2 cellular contexts compared by ENCODE assay signal in the genomic region with DNA sequence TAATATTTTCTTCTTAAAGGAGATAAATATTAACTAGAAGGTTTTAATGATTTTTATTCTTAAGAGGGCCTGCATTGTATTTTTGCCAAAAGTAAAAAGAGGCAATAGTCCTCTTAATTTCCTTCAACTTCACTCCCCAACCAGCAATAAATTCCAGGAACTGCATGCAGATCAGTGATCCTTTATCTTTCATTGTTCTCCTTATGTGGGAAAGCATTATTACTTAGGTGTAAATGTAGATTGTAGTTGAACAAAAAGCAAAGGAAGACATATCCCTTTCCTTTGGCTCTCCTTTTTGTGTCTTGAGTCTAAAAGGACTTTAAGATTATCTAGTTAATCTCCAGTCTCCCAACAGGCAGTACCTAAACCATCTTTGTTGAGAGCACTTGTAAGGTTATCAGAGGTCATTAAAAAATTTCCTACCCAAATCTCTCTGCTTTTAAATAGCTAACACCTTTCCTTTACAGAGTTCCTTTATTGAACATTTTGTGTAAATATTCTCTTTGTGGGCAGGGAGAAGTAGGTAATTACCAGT.
TF ChIP-seq lines count a peak whose summit lies in the region.

No MANE protein-coding gene starts in this region.

TF ChIP-seq in HEK293, 187 proteins besides CTCF, POLR2A, EP300 and RAD21 (continued from another document):
- TF ChIP-seq, protein P1, sequence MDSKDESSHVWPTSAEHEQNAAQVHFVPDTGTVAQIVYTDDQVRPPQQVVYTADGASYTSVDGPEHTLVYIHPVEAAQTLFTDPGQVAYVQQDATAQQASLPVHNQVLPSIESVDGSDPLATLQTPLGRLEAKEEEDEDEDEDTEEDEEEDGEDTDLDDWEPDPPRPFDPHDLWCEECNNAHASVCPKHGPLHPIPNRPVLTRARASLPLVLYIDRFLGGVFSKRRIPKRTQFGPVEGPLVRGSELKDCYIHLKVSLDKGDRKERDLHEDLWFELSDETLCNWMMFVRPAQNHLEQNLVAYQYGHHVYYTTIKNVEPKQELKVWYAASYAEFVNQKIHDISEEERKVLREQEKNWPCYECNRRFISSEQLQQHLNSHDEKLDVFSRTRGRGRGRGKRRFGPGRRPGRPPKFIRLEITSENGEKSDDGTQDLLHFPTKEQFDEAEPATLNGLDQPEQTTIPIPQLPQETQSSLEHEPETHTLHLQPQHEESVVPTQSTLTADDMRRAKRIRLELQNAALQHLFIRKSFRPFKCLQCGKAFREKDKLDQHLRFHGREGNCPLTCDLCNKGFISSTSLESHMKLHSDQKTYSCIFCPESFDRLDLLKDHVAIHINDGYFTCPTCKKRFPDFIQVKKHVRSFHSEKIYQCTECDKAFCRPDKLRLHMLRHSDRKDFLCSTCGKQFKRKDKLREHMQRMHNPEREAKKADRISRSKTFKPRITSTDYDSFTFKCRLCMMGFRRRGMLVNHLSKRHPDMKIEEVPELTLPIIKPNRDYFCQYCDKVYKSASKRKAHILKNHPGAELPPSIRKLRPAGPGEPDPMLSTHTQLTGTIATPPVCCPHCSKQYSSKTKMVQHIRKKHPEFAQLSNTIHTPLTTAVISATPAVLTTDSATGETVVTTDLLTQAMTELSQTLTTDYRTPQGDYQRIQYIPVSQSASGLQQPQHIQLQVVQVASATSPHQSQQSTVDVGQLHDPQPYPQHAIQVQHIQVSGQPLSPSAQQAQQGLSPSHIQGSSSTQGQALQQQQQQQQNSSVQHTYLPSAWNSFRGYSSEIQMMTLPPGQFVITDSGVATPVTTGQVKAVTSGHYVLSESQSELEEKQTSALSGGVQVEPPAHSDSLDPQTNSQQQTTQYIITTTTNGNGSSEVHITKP (tag by site-specific recombination; IDR thresholded peaks at IDR 0.05): no peak
- TF ChIP-seq ZNF211 (tag by site-specific recombination; IDR thresholded peaks at IDR 0.05; ENCODE audit: low read depth) (no peak), OSR2 (tag by site-specific recombination; IDR thresholded peaks at IDR 0.05) (0 out of 2 replicates have a peak, but pooled peaks have one; percentile 43)
- TF ChIP-seq, protein P2, sequence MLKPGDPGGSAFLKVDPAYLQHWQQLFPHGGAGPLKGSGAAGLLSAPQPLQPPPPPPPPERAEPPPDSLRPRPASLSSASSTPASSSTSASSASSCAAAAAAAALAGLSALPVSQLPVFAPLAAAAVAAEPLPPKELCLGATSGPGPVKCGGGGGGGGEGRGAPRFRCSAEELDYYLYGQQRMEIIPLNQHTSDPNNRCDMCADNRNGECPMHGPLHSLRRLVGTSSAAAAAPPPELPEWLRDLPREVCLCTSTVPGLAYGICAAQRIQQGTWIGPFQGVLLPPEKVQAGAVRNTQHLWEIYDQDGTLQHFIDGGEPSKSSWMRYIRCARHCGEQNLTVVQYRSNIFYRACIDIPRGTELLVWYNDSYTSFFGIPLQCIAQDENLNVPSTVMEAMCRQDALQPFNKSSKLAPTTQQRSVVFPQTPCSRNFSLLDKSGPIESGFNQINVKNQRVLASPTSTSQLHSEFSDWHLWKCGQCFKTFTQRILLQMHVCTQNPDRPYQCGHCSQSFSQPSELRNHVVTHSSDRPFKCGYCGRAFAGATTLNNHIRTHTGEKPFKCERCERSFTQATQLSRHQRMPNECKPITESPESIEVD (tag by site-specific recombination; IDR thresholded peaks at IDR 0.05): peak; percentile 30; the same call in 1 of the 2 replicates

TF ChIP-seq in WTC11, 78 proteins besides CTCF, POLR2A, EP300 and RAD21:
- TF ChIP-seq, protein P3, sequence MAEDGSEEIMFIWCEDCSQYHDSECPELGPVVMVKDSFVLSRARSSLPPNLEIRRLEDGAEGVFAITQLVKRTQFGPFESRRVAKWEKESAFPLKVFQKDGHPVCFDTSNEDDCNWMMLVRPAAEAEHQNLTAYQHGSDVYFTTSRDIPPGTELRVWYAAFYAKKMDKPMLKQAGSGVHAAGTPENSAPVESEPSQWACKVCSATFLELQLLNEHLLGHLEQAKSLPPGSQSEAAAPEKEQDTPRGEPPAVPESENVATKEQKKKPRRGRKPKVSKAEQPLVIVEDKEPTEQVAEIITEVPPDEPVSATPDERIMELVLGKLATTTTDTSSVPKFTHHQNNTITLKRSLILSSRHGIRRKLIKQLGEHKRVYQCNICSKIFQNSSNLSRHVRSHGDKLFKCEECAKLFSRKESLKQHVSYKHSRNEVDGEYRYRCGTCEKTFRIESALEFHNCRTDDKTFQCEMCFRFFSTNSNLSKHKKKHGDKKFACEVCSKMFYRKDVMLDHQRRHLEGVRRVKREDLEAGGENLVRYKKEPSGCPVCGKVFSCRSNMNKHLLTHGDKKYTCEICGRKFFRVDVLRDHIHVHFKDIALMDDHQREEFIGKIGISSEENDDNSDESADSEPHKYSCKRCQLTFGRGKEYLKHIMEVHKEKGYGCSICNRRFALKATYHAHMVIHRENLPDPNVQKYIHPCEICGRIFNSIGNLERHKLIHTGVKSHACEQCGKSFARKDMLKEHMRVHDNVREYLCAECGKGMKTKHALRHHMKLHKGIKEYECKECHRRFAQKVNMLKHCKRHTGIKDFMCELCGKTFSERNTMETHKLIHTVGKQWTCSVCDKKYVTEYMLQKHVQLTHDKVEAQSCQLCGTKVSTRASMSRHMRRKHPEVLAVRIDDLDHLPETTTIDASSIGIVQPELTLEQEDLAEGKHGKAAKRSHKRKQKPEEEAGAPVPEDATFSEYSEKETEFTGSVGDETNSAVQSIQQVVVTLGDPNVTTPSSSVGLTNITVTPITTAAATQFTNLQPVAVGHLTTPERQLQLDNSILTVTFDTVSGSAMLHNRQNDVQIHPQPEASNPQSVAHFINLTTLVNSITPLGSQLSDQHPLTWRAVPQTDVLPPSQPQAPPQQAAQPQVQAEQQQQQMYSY (CRISPR knock-in tag; IDR thresholded peaks at IDR 0.05): no peak
- TF ChIP-seq NR3C1 (CRISPR knock-in tag; conservative IDR thresholded peaks at IDR 0.05; ENCODE audit: low read depth) (no peak), TP53 (CRISPR knock-in tag; IDR thresholded peaks at IDR 0.05) (no peak), SMAD4 (CRISPR knock-in tag; IDR thresholded peaks at IDR 0.05) (no peak), GTF2I (CRISPR knock-in tag; conservative IDR thresholded peaks at IDR 0.05) (no peak), JAZF1 (CRISPR knock-in tag; IDR thresholded peaks at IDR 0.05) (no peak)
- TF ChIP-seq, protein P4, sequence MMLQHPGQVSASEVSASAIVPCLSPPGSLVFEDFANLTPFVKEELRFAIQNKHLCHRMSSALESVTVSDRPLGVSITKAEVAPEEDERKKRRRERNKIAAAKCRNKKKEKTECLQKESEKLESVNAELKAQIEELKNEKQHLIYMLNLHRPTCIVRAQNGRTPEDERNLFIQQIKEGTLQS (CRISPR knock-in tag; conservative IDR thresholded peaks at IDR 0.05): no peak
- TF ChIP-seq, protein P5, sequence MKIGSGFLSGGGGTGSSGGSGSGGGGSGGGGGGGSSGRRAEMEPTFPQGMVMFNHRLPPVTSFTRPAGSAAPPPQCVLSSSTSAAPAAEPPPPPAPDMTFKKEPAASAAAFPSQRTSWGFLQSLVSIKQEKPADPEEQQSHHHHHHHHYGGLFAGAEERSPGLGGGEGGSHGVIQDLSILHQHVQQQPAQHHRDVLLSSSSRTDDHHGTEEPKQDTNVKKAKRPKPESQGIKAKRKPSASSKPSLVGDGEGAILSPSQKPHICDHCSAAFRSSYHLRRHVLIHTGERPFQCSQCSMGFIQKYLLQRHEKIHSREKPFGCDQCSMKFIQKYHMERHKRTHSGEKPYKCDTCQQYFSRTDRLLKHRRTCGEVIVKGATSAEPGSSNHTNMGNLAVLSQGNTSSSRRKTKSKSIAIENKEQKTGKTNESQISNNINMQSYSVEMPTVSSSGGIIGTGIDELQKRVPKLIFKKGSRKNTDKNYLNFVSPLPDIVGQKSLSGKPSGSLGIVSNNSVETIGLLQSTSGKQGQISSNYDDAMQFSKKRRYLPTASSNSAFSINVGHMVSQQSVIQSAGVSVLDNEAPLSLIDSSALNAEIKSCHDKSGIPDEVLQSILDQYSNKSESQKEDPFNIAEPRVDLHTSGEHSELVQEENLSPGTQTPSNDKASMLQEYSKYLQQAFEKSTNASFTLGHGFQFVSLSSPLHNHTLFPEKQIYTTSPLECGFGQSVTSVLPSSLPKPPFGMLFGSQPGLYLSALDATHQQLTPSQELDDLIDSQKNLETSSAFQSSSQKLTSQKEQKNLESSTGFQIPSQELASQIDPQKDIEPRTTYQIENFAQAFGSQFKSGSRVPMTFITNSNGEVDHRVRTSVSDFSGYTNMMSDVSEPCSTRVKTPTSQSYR (CRISPR knock-in tag; IDR thresholded peaks at IDR 0.05): no peak
- TF ChIP-seq, protein P6, sequence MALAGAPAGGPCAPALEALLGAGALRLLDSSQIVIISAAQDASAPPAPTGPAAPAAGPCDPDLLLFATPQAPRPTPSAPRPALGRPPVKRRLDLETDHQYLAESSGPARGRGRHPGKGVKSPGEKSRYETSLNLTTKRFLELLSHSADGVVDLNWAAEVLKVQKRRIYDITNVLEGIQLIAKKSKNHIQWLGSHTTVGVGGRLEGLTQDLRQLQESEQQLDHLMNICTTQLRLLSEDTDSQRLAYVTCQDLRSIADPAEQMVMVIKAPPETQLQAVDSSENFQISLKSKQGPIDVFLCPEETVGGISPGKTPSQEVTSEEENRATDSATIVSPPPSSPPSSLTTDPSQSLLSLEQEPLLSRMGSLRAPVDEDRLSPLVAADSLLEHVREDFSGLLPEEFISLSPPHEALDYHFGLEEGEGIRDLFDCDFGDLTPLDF (CRISPR knock-in tag; IDR thresholded peaks at IDR 0.05): no peak
